Comparison of ENCODE assay signal across 24 cellular contexts in the genomic region with DNA sequence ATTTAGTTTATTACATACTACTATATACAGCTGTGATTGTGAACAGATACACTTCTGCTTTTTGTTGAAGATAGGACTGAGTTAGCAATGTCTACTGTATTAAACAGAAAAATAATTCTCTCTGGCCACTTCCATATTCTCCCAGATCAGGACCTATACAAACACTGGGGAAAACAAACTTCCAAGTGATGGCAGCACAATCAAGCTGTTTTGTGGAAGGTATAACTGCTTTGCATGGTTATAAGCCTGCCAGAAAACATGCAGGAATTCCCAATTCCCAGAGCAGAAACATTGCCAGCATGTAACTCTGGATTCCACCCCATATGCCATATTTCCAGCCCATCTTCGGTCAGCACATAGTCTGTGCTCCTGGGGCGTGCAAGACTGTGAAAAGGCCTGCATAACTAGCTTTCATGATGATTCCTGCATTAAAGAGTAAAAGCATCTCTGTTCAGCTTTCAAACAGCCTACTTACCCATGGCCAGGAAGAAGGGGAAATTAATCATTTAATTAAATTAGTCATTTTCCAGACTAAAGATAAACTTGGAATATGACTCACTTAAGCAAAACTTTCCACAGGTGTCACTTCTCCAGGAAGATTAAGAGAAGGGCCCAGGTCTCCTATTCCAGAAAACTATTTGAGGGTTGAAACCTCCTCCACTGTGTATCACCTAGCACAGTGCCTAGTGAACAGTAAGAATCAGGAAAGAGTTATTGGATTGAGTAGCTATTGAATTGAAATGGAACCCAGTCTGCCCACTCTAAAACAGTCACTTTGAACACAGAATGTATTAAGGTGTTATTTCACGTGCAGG.
DNase-seq lines count a peak whose midpoint lies in the region; ATAC-seq and TF ChIP-seq lines count a peak whose summit lies in the region.
"Had no signal": no experiment of that assay in that cellular context is flagged by ENCODE, and none has a peak within 500 bp of the region (broad histone marks: within the 10 kb centered on the region; RNA-seq: fewer than 3 reads in every experiment).

No MANE protein-coding gene starts in this region.

- ATAC-seq in activated T-cell treated with anti-CD3 and anti-CD28 coated beads, Interleukin-2, amount 50 U/mL, for 4 hours = no peak
- ATAC-seq: CD8-positive, alpha-beta T cell; gastrocnemius medialis; T-cell had no signal

- in situ Hi-C loops in G401 (cut with HindIII; ENCODE audit: low sequenced_read_pairs) = no loop called here

- TF ChIP-seq CTCF in osteoblast (IDR thresholded peaks at IDR 0.05; ENCODE audit: extremely low read depth, low read depth, low read length) = no peak

- no peak overlapping the region for H3K4me3 Mint-ChIP-seq in activated T-cell treated with anti-CD3 and anti-CD28 coated beads, Interleukin-2, amount 50 U/mL, for 4 hours
- H3K4me3 Mint-ChIP-seq: activated T-cell treated with anti-CD3 and anti-CD28 coated beads, Interleukin-2, amount 50 U/mL, for 24 hours; CD8-positive, alpha-beta T cell; T-cell had no signal

- H3K9me3 ChIP-seq in osteoblast (ENCODE audit: low read depth, low read length) = no peaks in the 10 kb centered on the region
- H3K9me3 ChIP-seq: gastrocnemius medialis, thoracic aorta had no signal

- H3K27me3 ChIP-seq in osteoblast (ENCODE audit: insufficient read depth, low read length) = no peaks in the 10 kb centered on the region
- H3K27me3 ChIP-seq: dorsolateral prefrontal cortex, gastrocnemius medialis had no signal

- no peak overlapping the region for H3K27ac ChIP-seq in osteoblast (ENCODE audit: low read depth, low read length)
- H3K27ac ChIP-seq: epithelial cell of prostate, gastrocnemius medialis, KMS-11, PC-9, thoracic aorta had no signal

- H3K79me2 ChIP-seq in osteoblast (ENCODE audit: insufficient read depth, low read length) = no peaks in the 10 kb centered on the region

- H3K36me3 Mint-ChIP-seq in activated T-cell treated with anti-CD3 and anti-CD28 coated beads, Interleukin-2, amount 50 U/mL, for 4 hours (ENCODE audit: insufficient read depth) = no peaks in the 10 kb centered on the region
- H3K36me3 Mint-ChIP-seq: CD8-positive, alpha-beta T cell; T-cell had no signal

- no peak overlapping the region for H3K4me3 ChIP-seq in osteoblast (ENCODE audit: insufficient read depth, low read length)
- H3K4me3 ChIP-seq: dorsolateral prefrontal cortex, gastrocnemius medialis, PC-9, thoracic aorta had no signal

- no peaks in the 10 kb centered on the region for H3K36me3 ChIP-seq in osteoblast (ENCODE audit: insufficient read depth, low read length)
- H3K36me3 ChIP-seq: gastrocnemius medialis, thoracic aorta had no signal

- no peaks in the 10 kb centered on the region for H3K27me3 Mint-ChIP-seq in activated T-cell treated with anti-CD3 and anti-CD28 coated beads, Interleukin-2, amount 50 U/mL, for 4 hours (ENCODE audit: low read depth)
- H3K27me3 Mint-ChIP-seq: activated T-cell treated with anti-CD3 and anti-CD28 coated beads, Interleukin-2, amount 50 U/mL, for 24 hours; T-cell had no signal

- H3K9me3 Mint-ChIP-seq in activated T-cell treated with anti-CD3 and anti-CD28 coated beads, Interleukin-2, amount 50 U/mL, for 4 hours = peaks cover 6% of the 10 kb centered on the region
- H3K9me3 Mint-ChIP-seq: CD8-positive, alpha-beta T cell had no signal

- H3K4me1 ChIP-seq in osteoblast (ENCODE audit: insufficient read depth, low read length) = no peaks in the 10 kb centered on the region
- H3K4me1 ChIP-seq: gastrocnemius medialis had no signal

- no peak overlapping the region for H3K4me2 ChIP-seq in osteoblast (ENCODE audit: insufficient read depth, low read length)
- H3K4me2 ChIP-seq: KMS-11, PC-9 had no signal

- H3K4me1 Mint-ChIP-seq in activated T-cell treated with anti-CD3 and anti-CD28 coated beads, Interleukin-2, amount 50 U/mL, for 4 hours (ENCODE audit: low read depth) = no peaks in the 10 kb centered on the region
- H3K4me1 Mint-ChIP-seq: T-cell had no signal

- DNase-seq in G401 (ENCODE audit: low spot score) = peak; percentile 92
- DNase-seq in NCI-H2171 treated with DMSO at 0.1 percent for 48 hours (lab: John Stamatoyannopoulos, UW) = peak; percentile 90
- peak; percentile 23 to 76 for DNase-seq in cerebellar nuclear complex (lab: John Stamatoyannopoulos, UW)
- peak; percentile 23 for DNase-seq in kidney glomerular epithelial cell (lab: John Stamatoyannopoulos, UW)
- no peak for DNase-seq in osteoblast (ENCODE audit: insufficient read length, low spot score, missing footprints)
- DNase-seq in activated effector memory CD4-positive, alpha-beta T cell treated with anti-CD3 and anti-CD28 coated beads, Interleukin-2, amount 50 U/mL, for 16 hours = no peak
- DNase-seq in activated T-cell treated with anti-CD3 and anti-CD28 coated beads, Interleukin-2, amount 50 U/mL, for 4 hours = no peak
- DNase-seq: activated CD4-positive, alpha-beta T cell treated with anti-CD3 and anti-CD28 coated beads for 1 hour; activated naive CD4-positive, alpha-beta T cell treated with Interleukin-2 at 50 U/mL for 16 hours; activated T-cell treated with anti-CD3 and anti-CD28 coated beads, Interleukin-2, amount 50 U/mL, for 24 hours; amniotic stem cell; CD8-positive, alpha-beta T cell; DND-41; gastrocnemius medialis; nucleus accumbens; PC-9; SHP77 treated with DMSO at 0.1 percent for 48 hours; stimulated activated CD4-positive, alpha-beta T cell treated with anti-CD3 and anti-CD28 coated beads, Interleukin-2, amount 100 ng/mL, for 48 hours; stimulated activated naive CD4-positive, alpha-beta T cell; T-cell had no signal

- no peak overlapping the region for H2AFZ ChIP-seq in osteoblast (ENCODE audit: low read length)
- H2AFZ ChIP-seq: PC-9 had no signal

- H4K20me1 ChIP-seq in osteoblast (ENCODE audit: insufficient read depth, low read length) = no peaks in the 10 kb centered on the region

Comparison
In these comparisons a context has a peak if more than half of its experiments do, and no peak if none do; other contexts are left out.
1. DNase-seq: peak in G401 (single experiment), NCI-H2171 treated with DMSO at 0.1 percent for 48 hours (single experiment), cerebellar nuclear complex (2 of 2) and kidney glomerular epithelial cell (single experiment); none in osteoblast (single experiment), activated effector memory CD4-positive, alpha-beta T cell treated with anti-CD3 and anti-CD28 coated beads, Interleukin-2, amount 50 U/mL, for 16 hours (single experiment) and activated T-cell treated with anti-CD3 and anti-CD28 coated beads, Interleukin-2, amount 50 U/mL, for 4 hours (single experiment).